Comparison of ENCODE assay signal across 8 cellular contexts in genomic region chr6:30882764-30883475, GRCh38. TPM values are rescaled to one million over a fixed set of nuclear protein-coding genes. Genes with fewer than 3 reads are reported as not detected.
DNase-seq lines count a peak whose midpoint lies in the region; ATAC-seq lines count a peak whose summit lies in the region.

No MANE protein-coding gene starts in this region.

- peak; percentile 43 to 44 for ATAC-seq in naive thymus-derived CD8-positive, alpha-beta T cell
- ATAC-seq in GM21528 (IDR thresholded peaks at IDR 0.05; ENCODE audit: low FRiP score, unreplicated experiment) (no peak), HG03520 (IDR thresholded peaks at IDR 0.05; ENCODE audit: unreplicated experiment) (no peak)

- peak overlapping the region; percentile 58 for H3K4me3 Mint-ChIP-seq in activated naive CD4-positive, alpha-beta T cell treated with anti-CD3 and anti-CD28 coated beads for 36 hours
- H3K4me3 Mint-ChIP-seq in dendritic cell treated with granulocyte-macrophage colony-stimulating factor and Interleukin-4, amounts not matched to agents 40 ng/mL and 50 ng/mL, for 4 days = no peak overlapping the region
- peak overlapping the region; percentile 70 to 92 (median 78) for H3K4me3 Mint-ChIP-seq in naive thymus-derived CD8-positive, alpha-beta T cell

- H3K27me3 Mint-ChIP-seq in activated naive CD4-positive, alpha-beta T cell treated with anti-CD3 and anti-CD28 coated beads for 36 hours (ENCODE audit: low read depth) = no peaks in the 10 kb centered on the region
- peaks cover 57% of the 10 kb centered on the region for H3K27me3 Mint-ChIP-seq in dendritic cell treated with granulocyte-macrophage colony-stimulating factor and Interleukin-4, amounts not matched to agents 40 ng/mL and 50 ng/mL, for 4 days
- no peaks in the 10 kb centered on the region for H3K27me3 Mint-ChIP-seq in naive thymus-derived CD8-positive, alpha-beta T cell

- CTCF ChIA-PET in activated naive CD4-positive, alpha-beta T cell treated with anti-CD3 and anti-CD28 coated beads for 36 hours (lab: Charles Lee) = interaction anchor here (1.0 to 7.2 kb wide), 7 partner anchors 21 to 204 kb away, joined by 3 to 34 read pairs (median 4); partner anchors contain the start of gene VARS2

- peak overlapping the region; percentile 48 for H3K27ac Mint-ChIP-seq in activated naive CD4-positive, alpha-beta T cell treated with anti-CD3 and anti-CD28 coated beads for 36 hours
- H3K27ac Mint-ChIP-seq in dendritic cell treated with granulocyte-macrophage colony-stimulating factor and Interleukin-4, amounts not matched to agents 40 ng/mL and 50 ng/mL, for 4 days = peak overlapping the region; percentile 28
- peak overlapping the region; percentile 65 to 92 (median 84) for H3K27ac Mint-ChIP-seq in naive thymus-derived CD8-positive, alpha-beta T cell

- peaks cover 32% of the 10 kb centered on the region for H3K4me1 Mint-ChIP-seq in activated naive CD4-positive, alpha-beta T cell treated with anti-CD3 and anti-CD28 coated beads for 36 hours (ENCODE audit: low read depth)
- H3K4me1 Mint-ChIP-seq in dendritic cell treated with granulocyte-macrophage colony-stimulating factor and Interleukin-4, amounts not matched to agents 40 ng/mL and 50 ng/mL, for 4 days (ENCODE audit: low read depth) = peaks cover 26% of the 10 kb centered on the region
- peaks cover 26 to 47% (median 38%) of the 10 kb centered on the region in 4 donors for H3K4me1 Mint-ChIP-seq in naive thymus-derived CD8-positive, alpha-beta T cell

- intact Hi-C loops in activated naive CD4-positive, alpha-beta T cell treated with anti-CD3 and anti-CD28 coated beads for 36 hours (cut with micrococcal nuclease) = no loop called here
- intact Hi-C loops in dendritic cell treated with granulocyte-macrophage colony-stimulating factor and Interleukin-4, amounts not matched to agents 40 ng/mL and 50 ng/mL, for 4 days (cut with micrococcal nuclease) = no loop called here

- DNase-seq in activated naive CD4-positive, alpha-beta T cell treated with anti-CD3 and anti-CD28 coated beads for 36 hours = peak; percentile 49
- DNase-seq in activated naive CD4-positive, alpha-beta T cell treated with anti-CD3 and anti-CD28 coated beads, Interleukin-2, amount 50 U/mL, for 16 hours = no peak
- peak; percentile 69 for DNase-seq in NCI-H510A (lab: John Stamatoyannopoulos, UW)
- DNase-seq in naive thymus-derived CD8-positive, alpha-beta T cell = peak in 7 of 10 donors; percentile 23 to 39 (median 32)
- DNase-seq in pons (ENCODE audit: low spot score) = no peak

- H3K9me3 Mint-ChIP-seq in activated naive CD4-positive, alpha-beta T cell treated with anti-CD3 and anti-CD28 coated beads for 36 hours = no peaks in the 10 kb centered on the region
- no peaks in the 10 kb centered on the region for H3K9me3 Mint-ChIP-seq in dendritic cell treated with granulocyte-macrophage colony-stimulating factor and Interleukin-4, amounts not matched to agents 40 ng/mL and 50 ng/mL, for 4 days
- H3K9me3 Mint-ChIP-seq in naive thymus-derived CD8-positive, alpha-beta T cell = no peaks in the 10 kb centered on the region

- no peaks in the 10 kb centered on the region for H3K36me3 Mint-ChIP-seq in activated naive CD4-positive, alpha-beta T cell treated with anti-CD3 and anti-CD28 coated beads for 36 hours (ENCODE audit: low read depth)
- H3K36me3 Mint-ChIP-seq in dendritic cell treated with granulocyte-macrophage colony-stimulating factor and Interleukin-4, amounts not matched to agents 40 ng/mL and 50 ng/mL, for 4 days (ENCODE audit: low read depth) = no peaks in the 10 kb centered on the region
- no peaks in the 10 kb centered on the region for H3K36me3 Mint-ChIP-seq in naive thymus-derived CD8-positive, alpha-beta T cell

- POLR2A ChIA-PET in naive thymus-derived CD8-positive, alpha-beta T cell (lab: Charles Lee) = interaction anchor here (0.5 to 4.8 kb wide), 12 partner anchors 24 to 204 kb away, joined by 3 to 34 read pairs (median 4); partner anchors contain the start of genes FLOT1, GTF2H4 and VARS2

RNA-seq across cellular contexts. Expression of gene DDR1, which starts 1.4 kb away (rescaled TPM):
- total RNA-seq in activated naive CD4-positive, alpha-beta T cell treated with anti-CD3 and anti-CD28 coated beads for 36 hours = 10 to 100 TPM in 1 of 2 experiments, 1 to 10 TPM in 1; 9.5 to 10.1 TPM
- 10 to 100 TPM; 19.8 to 22.8 TPM for total RNA-seq in naive thymus-derived CD8-positive, alpha-beta T cell
- polyA plus RNA-seq in naive thymus-derived CD8-positive, alpha-beta T cell = 1 to 10 TPM in 2 of 3 donors, under 1 TPM in 1; 0.57 to 5.4 (median 1.5) TPM

RNA-seq across cellular contexts. Expression of gene GTF2H4, which starts 25.1 kb away (rescaled TPM):
- 10 to 100 TPM; 33.3 to 42.4 TPM for total RNA-seq in activated naive CD4-positive, alpha-beta T cell treated with anti-CD3 and anti-CD28 coated beads for 36 hours
- 10 to 100 TPM; 30.0 to 33.9 TPM for total RNA-seq in naive thymus-derived CD8-positive, alpha-beta T cell
- 1 to 10 TPM; 5.1 to 8.3 (median 6.3) TPM for polyA plus RNA-seq in naive thymus-derived CD8-positive, alpha-beta T cell

RNA-seq across cellular contexts. Expression of gene VARS2, which starts 31.1 kb away (rescaled TPM):
- total RNA-seq in activated naive CD4-positive, alpha-beta T cell treated with anti-CD3 and anti-CD28 coated beads for 36 hours = 10 to 100 TPM; 78.1 to 82.8 TPM
- total RNA-seq in naive thymus-derived CD8-positive, alpha-beta T cell = 10 to 100 TPM; 41.4 to 53.7 TPM
- 10 to 100 TPM; 14.1 to 16.3 (median 14.5) TPM for polyA plus RNA-seq in naive thymus-derived CD8-positive, alpha-beta T cell

RNA-seq across cellular contexts. Expression of gene SFTA2, which starts 49.0 kb away (rescaled TPM):
- not detected for total RNA-seq in activated naive CD4-positive, alpha-beta T cell treated with anti-CD3 and anti-CD28 coated beads for 36 hours
- not detected for total RNA-seq in naive thymus-derived CD8-positive, alpha-beta T cell
- polyA plus RNA-seq in naive thymus-derived CD8-positive, alpha-beta T cell = under 1 TPM in 1 of 3 donors, not detected in 2; 0.30 TPM

RNA-seq across cellular contexts. Expression of gene MUCL3, which starts 57.9 kb away (rescaled TPM):
- total RNA-seq in activated naive CD4-positive, alpha-beta T cell treated with anti-CD3 and anti-CD28 coated beads for 36 hours = not detected
- not detected for total RNA-seq in naive thymus-derived CD8-positive, alpha-beta T cell
- not detected for polyA plus RNA-seq in naive thymus-derived CD8-positive, alpha-beta T cell

Comparison
In these comparisons a context has a peak if more than half of its experiments do, and no peak if none do; other contexts are left out.
1. DNase-seq: peak in activated naive CD4-positive, alpha-beta T cell treated with anti-CD3 and anti-CD28 coated beads for 36 hours (single experiment), NCI-H510A (single experiment) and naive thymus-derived CD8-positive, alpha-beta T cell (7 of 10); none in activated naive CD4-positive, alpha-beta T cell treated with anti-CD3 and anti-CD28 coated beads, Interleukin-2, amount 50 U/mL, for 16 hours (single experiment) and pons (single experiment).
2. H3K27ac Mint-ChIP-seq: peak in every context shown above with its lines; median percentile 84 in naive thymus-derived CD8-positive, alpha-beta T cell; 48 in activated naive CD4-positive, alpha-beta T cell treated with anti-CD3 and anti-CD28 coated beads for 36 hours; 28 in dendritic cell treated with granulocyte-macrophage colony-stimulating factor and Interleukin-4, amounts not matched to agents 40 ng/mL and 50 ng/mL, for 4 days.
3. ATAC-seq: peak in naive thymus-derived CD8-positive, alpha-beta T cell (2 of 2); none in GM21528 (single experiment) and HG03520 (single experiment).